ENCODE assay signal across 12 cellular contexts in genomic region chr7:134777908-134778580, GRCh38. TPM values are rescaled to one million over a fixed set of nuclear protein-coding genes. Genes with fewer than 3 reads are reported as not detected.
DNase-seq lines count a peak whose midpoint lies in the region; ATAC-seq and TF ChIP-seq lines count a peak whose summit lies in the region.
"Had no signal": no experiment of that assay in that cellular context is flagged by ENCODE, and none has a peak within 500 bp of the region (broad histone marks: within the 10 kb centered on the region; RNA-seq: fewer than 3 reads in every experiment).

No MANE protein-coding gene starts in this region.

- no peak for TF ChIP-seq CTCF in brain microvascular endothelial cell (IDR thresholded peaks at IDR 0.05; ENCODE audit: low read depth, low read length, missing control alignments)
- no peak for TF ChIP-seq CTCF in right atrium auricular region (IDR thresholded peaks at IDR 0.05)
- TF ChIP-seq CTCF in gastrocnemius medialis (IDR thresholded peaks at IDR 0.05 in 4 of 5, conservative IDR thresholded peaks at IDR 0.05 in 1 of 5): no peak

- ATAC-seq in gastrocnemius medialis (no peak), GM18861 (IDR thresholded peaks at IDR 0.05; ENCODE audit: unreplicated experiment) (no peak)

- no peak for TF ChIP-seq POLR2A in gastrocnemius medialis (IDR thresholded peaks at IDR 0.05)

- peak overlapping the region; percentile 90 for H3K27ac ChIP-seq in brain microvascular endothelial cell
- peak overlapping the region; percentile 84 to 97 for H3K27ac ChIP-seq in right atrium auricular region
- H3K27ac ChIP-seq in gastrocnemius medialis: peak overlapping the region; percentile 74 to 78 (median 76)
- H3K27ac ChIP-seq: C4-2B had no signal

- H3K36me3 ChIP-seq in brain microvascular endothelial cell (replicated peaks) (peaks cover 16% of the 10 kb centered on the region), right atrium auricular region (peaks cover 20% of the 10 kb centered on the region), gastrocnemius medialis (no peaks in the 10 kb centered on the region)
- H3K36me3 ChIP-seq: right lobe of liver had no signal

- no peak overlapping the region for H3K4me3 ChIP-seq in brain microvascular endothelial cell (ENCODE audit: low read depth, low read length)
- peak overlapping the region in 1 of 2 donors; percentile 61 for H3K4me3 ChIP-seq in right atrium auricular region
- H3K4me3 ChIP-seq in gastrocnemius medialis: peak overlapping the region in 1 of 4 donors; percentile 48
- H3K4me3 ChIP-seq: right lobe of liver had no signal

- in situ Hi-C loops in G401 (cut with HindIII; ENCODE audit: low sequenced_read_pairs) (no loop called here), brain microvascular endothelial cell (cut with HindIII; ENCODE audit: low pct_ligation_motif_present, low sequenced_read_pairs) (no loop called here), gastrocnemius medialis (cut with MboI; ENCODE audit: low sequenced_read_pairs in 4 of 4) (no loop called here)

- intact Hi-C loops in gastrocnemius medialis (cut with DNase I; ENCODE audit: low total_unique reads): no loop called here

- no peaks in the 10 kb centered on the region for H3K27me3 ChIP-seq in brain microvascular endothelial cell (replicated peaks)
- H3K27me3 ChIP-seq in right atrium auricular region: no peaks in the 10 kb centered on the region
- H3K27me3 ChIP-seq in gastrocnemius medialis: no peaks in the 10 kb centered on the region
- H3K27me3 ChIP-seq: right lobe of liver had no signal

- H3K4me1 ChIP-seq in right atrium auricular region (peaks cover 0 to 40% of the 10 kb centered on the region in 2 donors), gastrocnemius medialis (peaks cover 0 to 19% of the 10 kb centered on the region in 2 donors)
- H3K4me1 ChIP-seq: right lobe of liver had no signal

- H3K9me3 ChIP-seq in right atrium auricular region: no peaks in the 10 kb centered on the region
- H3K9me3 ChIP-seq in gastrocnemius medialis: no peaks in the 10 kb centered on the region
- H3K9me3 ChIP-seq: right lobe of liver had no signal

- DNase-seq in G401 (ENCODE audit: low spot score) (peak; percentile 9), brain microvascular endothelial cell (no peak), right atrium auricular region (ENCODE audit: low spot score) (no peak), gastrocnemius medialis (no peak), DMS53 (lab: John Stamatoyannopoulos, UW) (no peak), CD1c-positive myeloid dendritic cell (ENCODE audit: extremely low spot score) (no peak)
- no peak for DNase-seq in activated naive CD4-positive, alpha-beta T cell treated with anti-CD3 and anti-CD28 coated beads, Interleukin-2, amount 50 U/mL, for 16 hours
- DNase-seq: Karpas-422, NCI-H69, right lobe of liver had no signal

RNA-seq across cellular contexts. Expression of gene CALD1, which starts 1.4 kb away (rescaled TPM):
- total RNA-seq in G401 (2014; rRNA removed; shearing (Covaris generic)): 0.55 and 1.9 TPM in 2 replicates
- total RNA-seq in right atrium auricular region (100 to 1,000 TPM; 119 to 157 TPM), gastrocnemius medialis (10 to 100 TPM; 25.9 to 43.2 (median 32.3) TPM)
